20 cellular contexts compared by ENCODE assay signal in genomic region chr22:46725096-46725495, GRCh38.
"Had no signal": no experiment of that assay in that cellular context is flagged by ENCODE, and none has a peak within 500 bp of the region (broad histone marks: within the 10 kb centered on the region; RNA-seq: fewer than 3 reads in every experiment).

No MANE protein-coding gene starts in this region.

- H3K9me3 ChIP-seq: esophagus muscularis mucosa, gastroesophageal sphincter, left lung, lower lobe of right lung, mucosa of descending colon had no signal

- DNase-seq: dermis blood vessel endothelial cell; dorsolateral prefrontal cortex; effector CD4-positive, alpha-beta T cell; effector memory CD4-positive, alpha-beta T cell; foreskin keratinocyte; head of caudate nucleus; hypothalamus; immature natural killer cell; islet precursor cell; kidney; kidney glomerular epithelial cell; lower lobe of right lung; mesenchymal stem cell had no signal

- H3K4me3 ChIP-seq: coronary artery, dorsolateral prefrontal cortex, esophagus muscularis mucosa, gastroesophageal sphincter, hepatocyte, left lung, lower lobe of right lung, mucosa of descending colon had no signal

- ATAC-seq: foreskin keratinocyte, gastroesophageal sphincter, left lung, lower lobe of right lung, mucosa of descending colon had no signal

- H3K27ac Mint-ChIP-seq: mesothelial cell of epicardium had no signal

- H3K4me1 ChIP-seq: left lung had no signal

- H3K27me3 ChIP-seq: dorsolateral prefrontal cortex, esophagus muscularis mucosa, foreskin keratinocyte, gastroesophageal sphincter, hepatocyte, left lung had no signal

- H3K9me3 Mint-ChIP-seq: immature natural killer cell, mesothelial cell of epicardium had no signal

- H3K4me3 Mint-ChIP-seq: immature natural killer cell, mesothelial cell of epicardium had no signal

- H3K27ac ChIP-seq: coronary artery, dorsolateral prefrontal cortex, esophagus muscularis mucosa, foreskin keratinocyte, gastroesophageal sphincter, left lung, lower lobe of right lung had no signal
